Comparison of ENCODE assay signal across 27 cellular contexts in genomic region chr10:15395912-15396311, GRCh38.
"Had no signal": no experiment of that assay in that cellular context is flagged by ENCODE, and none has a peak within 500 bp of the region (broad histone marks: within the 10 kb centered on the region; RNA-seq: fewer than 3 reads in every experiment).

No MANE protein-coding gene starts in this region.

- H3K9ac ChIP-seq: parathyroid adenoma had no signal

- ATAC-seq: heart left ventricle; naive thymus-derived CD8-positive, alpha-beta T cell; sciatic nerve; stimulated activated effector memory CD8-positive, alpha-beta T cell treated with anti-CD3 and anti-CD28 coated beads, Interleukin-12 subunit alpha, Interleukin-12 subunit beta, amount 100 ng/mL, for 72 hours; upper lobe of right lung had no signal

- H3K27ac ChIP-seq: heart left ventricle, left ventricle myocardium inferior, parathyroid adenoma, right atrium auricular region, skin epidermis, spleen, thyroid gland, upper lobe of right lung had no signal

- H3K36me3 ChIP-seq: heart left ventricle, left ventricle myocardium inferior, right atrium auricular region, spleen, thyroid gland, upper lobe of right lung had no signal

- H3K4me3 ChIP-seq: heart left ventricle, left ventricle myocardium inferior, lung, right atrium auricular region, skin epidermis, spleen, thyroid gland, upper lobe of right lung had no signal

- H3K4me1 Mint-ChIP-seq: immature natural killer cell; mesothelial cell of epicardium; naive thymus-derived CD8-positive, alpha-beta T cell; nephron; neural crest cell; stimulated activated effector memory CD8-positive, alpha-beta T cell treated with anti-CD3 and anti-CD28 coated beads, Interleukin-12 subunit alpha, Interleukin-12 subunit beta, amount 100 ng/mL, for 72 hours had no signal

- DNase-seq: heart left ventricle; hypothalamus; immature natural killer cell; kidney; left ventricle myocardium inferior; mesendoderm; naive thymus-derived CD8-positive, alpha-beta T cell; nucleus accumbens; spleen; stimulated activated CD4-positive, alpha-beta T cell treated with anti-CD3 and anti-CD28 coated beads, Interleukin-4, amount 100 ng/mL, for 24 hours; stimulated activated naive CD4-positive, alpha-beta T cell; substantia nigra; thyroid gland; trophoblast cell; upper lobe of right lung had no signal

- H2AFZ ChIP-seq: parathyroid adenoma had no signal

- FAIRE-seq: islet of Langerhans, urothelium cell line had no signal

- H3K27ac Mint-ChIP-seq: immature natural killer cell; mesothelial cell of epicardium; nephron; stimulated activated effector memory CD8-positive, alpha-beta T cell treated with anti-CD3 and anti-CD28 coated beads, Interleukin-12 subunit alpha, Interleukin-12 subunit beta, amount 100 ng/mL, for 72 hours; stimulated activated naive CD8-positive, alpha-beta T cell treated with anti-CD3 and anti-CD28 coated beads, Interleukin-15, Interleukin-2, amounts not matched to agents 100 ng/mL and 50 ng/mL, for 24 hours had no signal

- H3K4me1 ChIP-seq: left ventricle myocardium inferior, parathyroid adenoma, right atrium auricular region, thyroid gland, upper lobe of right lung had no signal

- H3K9me3 ChIP-seq: right atrium auricular region, thyroid gland, upper lobe of right lung had no signal

- H3K4me3 Mint-ChIP-seq: immature natural killer cell; mesothelial cell of epicardium; naive thymus-derived CD8-positive, alpha-beta T cell; nephron; neural crest cell; stimulated activated effector memory CD8-positive, alpha-beta T cell treated with anti-CD3 and anti-CD28 coated beads, Interleukin-12 subunit alpha, Interleukin-12 subunit beta, amount 100 ng/mL, for 72 hours; stimulated activated naive CD8-positive, alpha-beta T cell treated with anti-CD3 and anti-CD28 coated beads, Interleukin-15, Interleukin-2, amounts not matched to agents 100 ng/mL and 50 ng/mL, for 24 hours had no signal

- H3K27me3 Mint-ChIP-seq: stimulated activated naive CD8-positive, alpha-beta T cell treated with anti-CD3 and anti-CD28 coated beads, Interleukin-15, Interleukin-2, amounts not matched to agents 100 ng/mL and 50 ng/mL, for 24 hours had no signal

- H3K27me3 ChIP-seq: heart left ventricle, right atrium auricular region, thyroid gland, upper lobe of right lung had no signal
